Comparison of ENCODE assay signal across 23 cellular contexts in the genomic region with DNA sequence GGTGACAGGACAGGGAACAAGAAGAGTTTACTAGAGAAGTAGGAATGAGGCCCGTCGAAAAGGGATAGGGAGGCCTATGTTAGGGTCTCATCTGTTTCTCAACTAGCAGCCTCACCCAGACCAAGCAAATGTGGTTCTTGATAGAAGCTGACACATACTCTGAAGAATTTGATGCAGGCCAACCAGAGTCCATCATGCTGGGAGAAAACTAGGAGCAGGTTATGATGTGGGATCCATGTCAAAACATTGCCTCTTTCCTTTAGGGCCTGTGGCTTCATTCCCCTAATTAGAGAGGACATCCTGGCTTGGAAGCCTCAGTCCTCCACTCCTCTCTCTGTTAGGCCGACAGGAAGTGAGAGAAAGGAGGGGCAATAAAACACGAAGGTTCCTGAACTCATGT.
DNase-seq lines count a peak whose midpoint lies in the region; ATAC-seq lines count a peak whose summit lies in the region.
"Had no signal": no experiment of that assay in that cellular context is flagged by ENCODE, and none has a peak within 500 bp of the region (broad histone marks: within the 10 kb centered on the region; RNA-seq: fewer than 3 reads in every experiment).

No MANE protein-coding gene starts in this region.

- no peaks in the 10 kb centered on the region for H3K4me1 Mint-ChIP-seq in activated T-helper 2 cell treated with anti-CD3 and anti-CD28 coated beads, Interferon-gamma antibody, Interleukin-2, Interleukin-4, amounts not matched to agents 10 μg/mL and 5 μg/mL and 100 μg/mL, durations not matched to agents 14 hours and 24 hours and 36 hours (ENCODE audit: low read depth)
- H3K4me1 Mint-ChIP-seq: activated B cell treated with CpG ODN at 0.5 μM for 24 hours, neural crest cell had no signal

- H4K20me1 ChIP-seq in Karpas-422 (ENCODE audit: insufficient read depth, low read depth, low read length): no peaks in the 10 kb centered on the region
- H4K20me1 ChIP-seq: BLaER1 had no signal

- no peaks in the 10 kb centered on the region for H3K27me3 ChIP-seq in Karpas-422 (ENCODE audit: low read length)
- H3K27me3 ChIP-seq: BLaER1, left lung had no signal

- H3K4me1 ChIP-seq in Karpas-422 (ENCODE audit: low read length): no peaks in the 10 kb centered on the region
- H3K4me1 ChIP-seq: BLaER1, left lung, psoas muscle had no signal

- no peak overlapping the region for H3K4me3 Mint-ChIP-seq in activated T-helper 2 cell treated with anti-CD3 and anti-CD28 coated beads, Interferon-gamma antibody, Interleukin-2, Interleukin-4, amounts not matched to agents 10 μg/mL and 5 μg/mL and 100 μg/mL, durations not matched to agents 14 hours and 24 hours and 36 hours (ENCODE audit: low read depth)
- H3K4me3 Mint-ChIP-seq: activated B cell treated with CpG ODN at 0.5 μM for 24 hours; activated CD4-positive, alpha-beta memory T cell treated with anti-CD3 and anti-CD28 coated beads for 36 hours; neural crest cell; T-helper 2 cell treated with Interferon-gamma antibody and Interleukin-4, amounts not matched to agents 5 μg/mL and 100 μg/mL, for 36 hours had no signal

- no peaks in the 10 kb centered on the region for H3K79me2 ChIP-seq in Karpas-422 (ENCODE audit: low read length)

- H3K36me3 ChIP-seq in Karpas-422 (ENCODE audit: insufficient read depth, low read length): no peaks in the 10 kb centered on the region
- H3K36me3 ChIP-seq: BLaER1, left lung had no signal

- H3K9ac ChIP-seq in Karpas-422 (ENCODE audit: low read length): no peak overlapping the region
- H3K9ac ChIP-seq: BLaER1 had no signal

- ATAC-seq in GM21717 (IDR thresholded peaks at IDR 0.05; ENCODE audit: unreplicated experiment): no peak
- ATAC-seq: K562, left lung, Panc1, psoas muscle had no signal

- peak; percentile 57 for DNase-seq in ELR (ENCODE audit: low read depth)
- DNase-seq in SW480 (ENCODE audit: low spot score): peak; percentile 71
- DNase-seq in glomerular visceral epithelial cell (ENCODE audit: extremely low spot score): peak; percentile 56
- DNase-seq in activated T-helper 2 cell treated with anti-CD3 and anti-CD28 coated beads, Interferon-gamma antibody, Interleukin-2, Interleukin-4, amounts not matched to agents 10 μg/mL and 5 μg/mL and 100 μg/mL, durations not matched to agents 14 hours and 24 hours and 36 hours (ENCODE audit: low spot score): no peak
- no peak for DNase-seq in Karpas-422
- DNase-seq in NK-92 (lab: John Stamatoyannopoulos, UW; ENCODE audit: unreplicated experiment): no peak
- DNase-seq: activated B cell treated with CpG ODN at 0.5 μM for 24 hours; activated CD4-positive, alpha-beta memory T cell treated with anti-CD3 and anti-CD28 coated beads for 36 hours; activated gamma-delta T cell treated with Interleukin-2 at 50 U/mL for 16 hours; activated T-cell treated with anti-CD3 and anti-CD28 coated beads for 4 hours; left lung; NCI-H2029; NK-92 treated with Interleukin-12 subunit alpha and Interleukin-12 subunit beta, amount 100 ng/mL, for 24 hours; psoas muscle; small intestine; stimulated activated CD4-positive, alpha-beta T cell treated with anti-CD3 and anti-CD28 coated beads, Interleukin-2, amount 100 ng/mL, for 48 hours; stimulated activated naive CD4-positive, alpha-beta T cell treated with Interleukin-2 at 50 U/mL for 16 hours had no signal

- intact Hi-C loops in activated T-helper 2 cell treated with anti-CD3 and anti-CD28 coated beads, Interferon-gamma antibody, Interleukin-2, Interleukin-4, amounts not matched to agents 10 μg/mL and 5 μg/mL and 100 μg/mL, durations not matched to agents 14 hours and 24 hours and 36 hours (cut with micrococcal nuclease): no loop called here

- no peak overlapping the region for H3K27ac ChIP-seq in Karpas-422 (ENCODE audit: low read length)
- H3K27ac ChIP-seq: BLaER1, left lung, psoas muscle had no signal

- no peaks in the 10 kb centered on the region for H3K27me3 Mint-ChIP-seq in activated T-helper 2 cell treated with anti-CD3 and anti-CD28 coated beads, Interferon-gamma antibody, Interleukin-2, Interleukin-4, amounts not matched to agents 10 μg/mL and 5 μg/mL and 100 μg/mL, durations not matched to agents 14 hours and 24 hours and 36 hours (ENCODE audit: low read depth)

- no peak overlapping the region for H3K4me2 ChIP-seq in Karpas-422 (ENCODE audit: low read depth, low read length, poor library complexity, severe bottlenecking)
- H3K4me2 ChIP-seq: BLaER1 had no signal

- no peak overlapping the region for H2AFZ ChIP-seq in Karpas-422 (ENCODE audit: low read length)

- H3K36me3 Mint-ChIP-seq in activated T-helper 2 cell treated with anti-CD3 and anti-CD28 coated beads, Interferon-gamma antibody, Interleukin-2, Interleukin-4, amounts not matched to agents 10 μg/mL and 5 μg/mL and 100 μg/mL, durations not matched to agents 14 hours and 24 hours and 36 hours (ENCODE audit: low read depth): no peaks in the 10 kb centered on the region
- H3K36me3 Mint-ChIP-seq: activated CD4-positive, alpha-beta memory T cell treated with anti-CD3 and anti-CD28 coated beads for 36 hours had no signal

- no peaks in the 10 kb centered on the region for H3K9me3 ChIP-seq in Karpas-422 (ENCODE audit: low read length)
- H3K9me3 ChIP-seq: BLaER1, left lung, psoas muscle had no signal

- H3K9me3 Mint-ChIP-seq in activated T-helper 2 cell treated with anti-CD3 and anti-CD28 coated beads, Interferon-gamma antibody, Interleukin-2, Interleukin-4, amounts not matched to agents 10 μg/mL and 5 μg/mL and 100 μg/mL, durations not matched to agents 14 hours and 24 hours and 36 hours: no peaks in the 10 kb centered on the region
- H3K9me3 Mint-ChIP-seq: activated B cell treated with CpG ODN at 0.5 μM for 24 hours; T-helper 2 cell treated with Interferon-gamma antibody and Interleukin-4, amounts not matched to agents 5 μg/mL and 100 μg/mL, for 36 hours had no signal

- no peaks in the 10 kb centered on the region for H3K9me2 ChIP-seq in Karpas-422 (replicated peaks; ENCODE audit: insufficient read depth, low read length)

- no peak overlapping the region for H3K27ac Mint-ChIP-seq in activated T-helper 2 cell treated with anti-CD3 and anti-CD28 coated beads, Interferon-gamma antibody, Interleukin-2, Interleukin-4, amounts not matched to agents 10 μg/mL and 5 μg/mL and 100 μg/mL, durations not matched to agents 14 hours and 24 hours and 36 hours
- H3K27ac Mint-ChIP-seq: activated B cell treated with CpG ODN at 0.5 μM for 24 hours; activated CD4-positive, alpha-beta memory T cell treated with anti-CD3 and anti-CD28 coated beads for 36 hours; T-helper 2 cell treated with Interferon-gamma antibody and Interleukin-4, amounts not matched to agents 5 μg/mL and 100 μg/mL, for 36 hours had no signal

- no peak overlapping the region for H3K4me3 ChIP-seq in Karpas-422 (ENCODE audit: low read length)
- H3K4me3 ChIP-seq: BLaER1, K562, left lung, psoas muscle had no signal

Comparison
In these comparisons a context has a peak if more than half of its experiments do, and no peak if none do; other contexts are left out.
1. DNase-seq: peak in ELR (single experiment), SW480 (single experiment) and glomerular visceral epithelial cell (single experiment); none in activated T-helper 2 cell treated with anti-CD3 and anti-CD28 coated beads, Interferon-gamma antibody, Interleukin-2, Interleukin-4, amounts not matched to agents 10 μg/mL and 5 μg/mL and 100 μg/mL, durations not matched to agents 14 hours and 24 hours and 36 hours (single experiment), Karpas-422 (single experiment) and NK-92 (single experiment).